8 cellular contexts compared by ENCODE assay signal in genomic region chr17:47830991-47831933, GRCh38. TPM values are rescaled to one million over a fixed set of nuclear protein-coding genes. Genes with fewer than 3 reads are reported as not detected.
A peak's percentile ranks its signal among the peaks of the same experiment; 100 is the strongest.
DNase-seq lines count a peak whose midpoint lies in the region; ATAC-seq and FAIRE-seq lines count a peak whose summit lies in the region.

Gene LRRC46, plus strand, starts transcription at chr17:47831670. Its CDS starts 320 bp downstream, at chr17:47831990.
Gene MRPL10, minus strand, starts transcription at chr17:47831541. Its CDS starts 30 bp downstream, at chr17:47831511.

- H3K4me3 ChIP-seq in endocrine pancreas (ENCODE audit: control insufficient read depth, insufficient read depth, low read length) = peak within 1 kb of the TSS; percentile 88

- H3K36me3 ChIP-seq in endocrine pancreas (ENCODE audit: control insufficient read depth, insufficient read depth, low read length) = peaks cover 8% of the 10 kb centered on the region

- peak; percentile 97 for FAIRE-seq in HTR-8/SVneo (lab: Jason Lieb, UNC)

- no peaks in the 10 kb centered on the region for H3K9me3 ChIP-seq in endocrine pancreas (ENCODE audit: control insufficient read depth, low read length)

- H3K9ac ChIP-seq in endocrine pancreas (ENCODE audit: control insufficient read depth, insufficient read depth, low read length) = peak within 1 kb of the TSS; percentile 89

- in situ Hi-C loops in Caki2 (cut with HindIII; ENCODE audit: low pct_unique_long_range_greater_than_20kb, low sequenced_read_pairs) = no loop called here

- ATAC-seq in GM21360 (IDR thresholded peaks at IDR 0.05; ENCODE audit: unreplicated experiment) = peak; percentile 81

- H3K4me1 ChIP-seq in endocrine pancreas (ENCODE audit: control insufficient read depth, insufficient read depth, low read length) = no peaks in the 10 kb centered on the region

- no peaks in the 10 kb centered on the region for H3K27me3 ChIP-seq in endocrine pancreas (ENCODE audit: control insufficient read depth, insufficient read depth, low read length)

- DNase-seq in Caki2 (ENCODE audit: low read depth) = peak; percentile 88
- DNase-seq in HTR-8/SVneo (ENCODE audit: insufficient read length, low spot score) = peak; percentile 100
- peak; percentile 93 to 94 for DNase-seq in NOMO-1 (lab: John Stamatoyannopoulos, UW; ENCODE audit: unreplicated experiment in 2 of 2)
- DNase-seq in activated CD8-positive, alpha-beta memory T cell treated with anti-CD3 and anti-CD28 coated beads for 48 hours (ENCODE audit: low read depth in 2 of 3, low spot score in 2 of 3) = peak; percentile 77 to 86 (median 85)
- DNase-seq in mesenteric fat pad (ENCODE audit: low spot score) = peak; percentile 98
- peak; percentile 82 for DNase-seq in stimulated activated CD8-positive, alpha-beta memory T cell treated with anti-CD3 and anti-CD28 coated beads, Interleukin-15, amount 100 ng/mL, for 1 hour (ENCODE audit: low read depth)

RNA-seq across cellular contexts. Expression of gene LRRC46, which starts in this region (rescaled TPM):
- total RNA-seq in Caki2 (2014; rRNA removed; shearing (Covaris generic); ENCODE audit: low replicate concordance) = not detected in 2 replicates
- total RNA-seq in mesenteric fat pad = not detected

RNA-seq across cellular contexts. Expression of gene MRPL10, which starts in this region (rescaled TPM):
- 61.4 and 63.9 TPM in 2 replicates for total RNA-seq in Caki2 (2014; rRNA removed; shearing (Covaris generic); ENCODE audit: low replicate concordance)
- 33.5 TPM for total RNA-seq in mesenteric fat pad

Comparison
In these comparisons a context has a peak if more than half of its experiments do, and no peak if none do; other contexts are left out.
1. Peak in every context shown above with its lines: DNase-seq, ATAC-seq and H3K4me3 ChIP-seq.